11 cellular contexts compared by ENCODE assay signal in the genomic region with DNA sequence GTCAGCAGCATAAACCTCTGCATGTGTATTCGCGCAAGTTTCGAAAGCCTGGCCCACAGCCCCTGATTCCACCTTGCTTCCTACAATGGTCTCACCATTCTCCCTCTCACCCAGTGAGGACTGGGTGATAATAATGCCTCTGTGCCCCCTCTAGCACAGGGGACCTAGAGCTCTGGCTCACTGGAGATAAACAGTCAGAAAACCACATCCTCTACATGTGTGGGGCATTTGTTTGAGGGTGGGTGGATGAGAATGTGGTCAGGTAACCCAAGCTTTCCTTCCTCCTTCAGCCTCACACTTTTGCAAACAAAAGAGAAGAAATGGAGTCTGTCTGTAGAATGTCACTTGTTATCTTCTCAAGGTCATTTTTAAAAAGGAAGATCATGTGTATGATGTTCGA.
DNase-seq lines count a peak whose midpoint lies in the region; ATAC-seq and TF ChIP-seq lines count a peak whose summit lies in the region.
"Had no signal": no experiment of that assay in that cellular context is flagged by ENCODE, and none has a peak within 500 bp of the region (broad histone marks: within the 10 kb centered on the region; RNA-seq: fewer than 3 reads in every experiment).

No MANE protein-coding gene starts in this region.

- no peak for TF ChIP-seq CTCF in GM13976 (IDR thresholded peaks at IDR 0.05; ENCODE audit: borderline replicate concordance, control extremely low read depth, extremely low read depth, insufficient read depth, missing control alignments)

- ATAC-seq in GM21447 (IDR thresholded peaks at IDR 0.05; ENCODE audit: unreplicated experiment) (peak; percentile 73), GM18870 (IDR thresholded peaks at IDR 0.05; ENCODE audit: unreplicated experiment) (no peak)

- in situ Hi-C loops in GM13976 (cut with MboI; ENCODE audit: low sequenced_read_pairs, unreplicated experiment) (no loop called here), KBM-7 (cut with MboI; ENCODE audit: low pct_unique_long_range_greater_than_20kb, low sequenced_read_pairs) (no loop called here)

- DNase-seq in GM13976 (ENCODE audit: low spot score) (peak; percentile 9), KBM-7 (peak; percentile 11), germinal center (ENCODE audit: low spot score) (peak; percentile 16), kidney glomerular epithelial cell (lab: John Stamatoyannopoulos, UW) (no peak), Ammon's horn (ENCODE audit: low spot score) (no peak)
- DNase-seq in activated CD4-positive, alpha-beta T cell treated with anti-CD3 and anti-CD28 coated beads, Interleukin-2, amount 50 U/mL, for 1 hour, result no peak
- DNase-seq: cortex of kidney; head of caudate nucleus; stimulated activated CD4-positive, alpha-beta T cell treated with anti-CD3 and anti-CD28 coated beads, Interleukin-12 subunit alpha, Interleukin-12 subunit beta, amount 100 ng/mL, for 4 hours had no signal

Comparison
In these comparisons a context has a peak if more than half of its experiments do, and no peak if none do; other contexts are left out.
1. DNase-seq: peak in GM13976 (single experiment), KBM-7 (single experiment) and germinal center (single experiment); none in kidney glomerular epithelial cell (single experiment), activated CD4-positive, alpha-beta T cell treated with anti-CD3 and anti-CD28 coated beads, Interleukin-2, amount 50 U/mL, for 1 hour (single experiment) and Ammon's horn (single experiment).